ENCODE assay signal across 13 cellular contexts in the genomic region with DNA sequence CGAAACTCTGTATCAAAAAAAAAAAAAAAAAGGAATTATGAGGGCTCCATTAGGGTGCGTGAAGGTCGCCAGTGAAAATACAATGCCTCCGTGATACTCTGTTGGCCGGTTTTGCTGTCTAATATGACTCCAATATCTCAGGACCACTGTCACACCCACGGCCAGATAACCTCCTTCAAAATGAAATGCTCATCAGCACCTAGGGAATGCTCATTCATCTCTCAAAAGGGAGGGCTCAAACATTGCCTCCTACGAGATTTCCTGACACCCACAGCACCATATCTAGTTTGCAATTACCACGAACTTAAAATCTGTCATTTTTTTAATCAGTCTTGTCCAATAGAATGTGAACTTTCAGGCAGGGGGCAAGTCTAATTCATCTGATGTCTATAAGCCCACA.
"Had no signal": no experiment of that assay in that cellular context is flagged by ENCODE, and none has a peak within 500 bp of the region (broad histone marks: within the 10 kb centered on the region; RNA-seq: fewer than 3 reads in every experiment).

No MANE protein-coding gene starts in this region.

- H3K36me3 ChIP-seq: esophagus squamous epithelium, lower lobe of right lung, sigmoid colon, upper lobe of right lung had no signal

- H3K36me3 Mint-ChIP-seq: activated naive CD8-positive, alpha-beta T cell treated with anti-CD3 and anti-CD28 coated beads for 36 hours; immature natural killer cell had no signal

- H3K9me3 ChIP-seq: esophagus squamous epithelium, lower lobe of right lung, sigmoid colon, upper lobe of right lung had no signal

- H3K27me3 Mint-ChIP-seq: activated CD4-positive, alpha-beta T cell treated with anti-CD3 and anti-CD28 coated beads for 36 hours; activated naive CD8-positive, alpha-beta T cell treated with anti-CD3 and anti-CD28 coated beads for 36 hours had no signal

- H3K9me3 Mint-ChIP-seq: activated naive CD8-positive, alpha-beta T cell treated with anti-CD3 and anti-CD28 coated beads for 36 hours; immature natural killer cell had no signal

- H3K27ac ChIP-seq: esophagus squamous epithelium, lower lobe of right lung, sigmoid colon, upper lobe of right lung had no signal

- DNase-seq: activated CD4-positive, alpha-beta T cell treated with anti-CD3 and anti-CD28 coated beads for 36 hours; activated CD8-positive, alpha-beta T cell treated with anti-CD3 and anti-CD28 coated beads, Interleukin-2, amount 10 ng/mL, durations not matched to agents 7 days and 5 days; activated naive CD8-positive, alpha-beta T cell treated with anti-CD3 and anti-CD28 coated beads for 36 hours; esophagus squamous epithelium; foreskin fibroblast; immature natural killer cell; lower lobe of right lung; midbrain; sigmoid colon; stimulated activated CD4-positive, alpha-beta T cell treated with anti-CD3 and anti-CD28 coated beads, Interleukin-2, amount 100 ng/mL, for 24 hours; stimulated activated naive CD4-positive, alpha-beta T cell; T1000; upper lobe of right lung had no signal

- H3K4me3 ChIP-seq: esophagus squamous epithelium, lower lobe of right lung, sigmoid colon, upper lobe of right lung had no signal

- H3K4me3 Mint-ChIP-seq: activated CD4-positive, alpha-beta T cell treated with anti-CD3 and anti-CD28 coated beads for 36 hours; activated CD8-positive, alpha-beta T cell treated with anti-CD3 and anti-CD28 coated beads, Interleukin-2, amount 10 ng/mL, durations not matched to agents 7 days and 5 days; activated naive CD8-positive, alpha-beta T cell treated with anti-CD3 and anti-CD28 coated beads for 36 hours had no signal

- H3K27ac Mint-ChIP-seq: activated CD4-positive, alpha-beta T cell treated with anti-CD3 and anti-CD28 coated beads for 36 hours; activated CD8-positive, alpha-beta T cell treated with anti-CD3 and anti-CD28 coated beads, Interleukin-2, amount 10 ng/mL, durations not matched to agents 7 days and 5 days; activated naive CD8-positive, alpha-beta T cell treated with anti-CD3 and anti-CD28 coated beads for 36 hours had no signal

- H3K27me3 ChIP-seq: esophagus squamous epithelium, sigmoid colon, upper lobe of right lung had no signal
